Comparison of ENCODE assay signal across 18 cellular contexts in the genomic region with DNA sequence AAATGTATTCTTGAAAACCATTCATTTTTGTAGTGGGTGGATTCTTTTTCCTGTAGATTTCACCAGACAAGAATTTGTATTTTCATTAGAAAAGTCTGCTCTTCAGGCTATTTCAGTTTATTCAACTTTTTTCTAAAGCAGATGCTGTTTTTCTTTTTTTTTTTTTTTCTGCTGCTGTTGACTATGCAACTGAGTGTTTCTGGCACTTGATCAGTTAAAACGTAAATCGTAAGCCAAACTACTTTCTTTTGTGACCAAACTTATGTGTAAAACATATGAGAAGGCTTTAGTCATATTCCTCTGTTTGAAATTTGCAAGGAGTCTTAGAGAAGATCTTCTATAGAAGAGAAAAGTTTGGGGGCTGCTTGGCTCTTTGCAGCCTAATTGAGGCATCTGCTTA.
DNase-seq lines count a peak whose midpoint lies in the region; ATAC-seq and TF ChIP-seq lines count a peak whose summit lies in the region.
"Had no signal": no experiment of that assay in that cellular context is flagged by ENCODE, and none has a peak within 500 bp of the region (broad histone marks: within the 10 kb centered on the region; RNA-seq: fewer than 3 reads in every experiment).

No MANE protein-coding gene starts in this region.

- no peaks in the 10 kb centered on the region for H3K4me1 ChIP-seq in osteoblast (ENCODE audit: insufficient read depth, low read length)
- H3K4me1 ChIP-seq: BE2C, HAP-1 had no signal

- no peak overlapping the region for H3K27ac ChIP-seq in osteoblast (ENCODE audit: low read depth, low read length)
- H3K27ac ChIP-seq: C4-2B, HL-60 had no signal

- no peaks in the 10 kb centered on the region for H3K27me3 ChIP-seq in BJ (ENCODE audit: control insufficient read depth, insufficient read depth, low read length)
- H3K27me3 ChIP-seq in osteoblast (ENCODE audit: insufficient read depth, low read length), result no peaks in the 10 kb centered on the region
- H3K27me3 ChIP-seq: BE2C had no signal

- H3K36me3 ChIP-seq in BJ (ENCODE audit: control insufficient read depth, insufficient read depth, low read length) (no peaks in the 10 kb centered on the region), osteoblast (ENCODE audit: insufficient read depth, low read length) (no peaks in the 10 kb centered on the region)
- H3K36me3 ChIP-seq: BE2C, HAP-1 had no signal

- H3K4me1 Mint-ChIP-seq in chondrocyte (ENCODE audit: low read depth) (peaks cover 40% of the 10 kb centered on the region), osteocyte (ENCODE audit: unreplicated experiment) (peaks cover 21% of the 10 kb centered on the region)
- H3K4me1 Mint-ChIP-seq: CD4-positive, alpha-beta memory T cell had no signal

- no peaks in the 10 kb centered on the region for H3K9me3 ChIP-seq in osteoblast (ENCODE audit: low read depth, low read length)
- H3K9me3 ChIP-seq: BE2C, HAP-1 had no signal

- H3K9me3 Mint-ChIP-seq in chondrocyte (ENCODE audit: low read depth), result peaks cover 2% of the 10 kb centered on the region
- H3K9me3 Mint-ChIP-seq in osteocyte (ENCODE audit: unreplicated experiment), result peaks cover 6% of the 10 kb centered on the region

- H3K4me3 ChIP-seq in BJ (ENCODE audit: low read depth, low read length) (no peak overlapping the region), fibroblast of mammary gland (ENCODE audit: control insufficient read depth, low read depth, low read length) (no peak overlapping the region), osteoblast (ENCODE audit: insufficient read depth, low read length) (no peak overlapping the region)
- H3K4me3 ChIP-seq: HAP-1, K562 had no signal

- POLR2A ChIA-PET in BJ (lab: Charles Lee), result no interaction called here

- TF ChIP-seq CTCF in BJ (IDR thresholded peaks at IDR 0.05; ENCODE audit: insufficient read depth, low read depth, low read length) (no peak), chondrocyte (IDR thresholded peaks at IDR 0.05) (no peak), fibroblast of mammary gland (conservative IDR thresholded peaks at IDR 0.05; ENCODE audit: control insufficient read depth, insufficient read depth, low read depth, low read length) (no peak), osteocyte (IDR thresholded peaks at IDR 0.05) (no peak), osteoblast (IDR thresholded peaks at IDR 0.05; ENCODE audit: extremely low read depth, low read depth, low read length) (no peak)

- DNase-seq in BJ (ENCODE audit: low read depth) (peak; percentile 27), chondrocyte (ENCODE audit: low spot score) (no peak), fibroblast of mammary gland (ENCODE audit: low read depth) (peak; percentile 2), osteocyte (ENCODE audit: extremely low spot score, unreplicated experiment) (no peak), glomerular visceral epithelial cell (ENCODE audit: extremely low spot score) (no peak), superior temporal gyrus (ENCODE audit: extremely low spot score) (no peak), osteoblast (ENCODE audit: insufficient read length, low spot score, missing footprints) (no peak)
- DNase-seq: 8988T; BE2C; CD4-positive, alpha-beta memory T cell; DMS153; DMS79; GDM1 had no signal

- H3K4me2 ChIP-seq in osteoblast (ENCODE audit: insufficient read depth, low read length), result no peak overlapping the region

- H3K27ac Mint-ChIP-seq in chondrocyte (ENCODE audit: unreplicated experiment) (peak overlapping the region; percentile 62), osteocyte (ENCODE audit: unreplicated experiment) (peak overlapping the region; percentile 69)
- H3K27ac Mint-ChIP-seq: CD4-positive, alpha-beta memory T cell had no signal

- H3K79me2 ChIP-seq in osteoblast (ENCODE audit: insufficient read depth, low read length), result no peaks in the 10 kb centered on the region

- no peak overlapping the region for H2AFZ ChIP-seq in osteoblast (ENCODE audit: low read length)

- no peaks in the 10 kb centered on the region for H4K20me1 ChIP-seq in osteoblast (ENCODE audit: insufficient read depth, low read length)

- CTCF ChIA-PET in BJ (lab: Yijun Ruan, JAX), result no interaction called here

- no peak for ATAC-seq in GM21390 (IDR thresholded peaks at IDR 0.05; ENCODE audit: unreplicated experiment)
- ATAC-seq: K562 had no signal

- H3K36me3 Mint-ChIP-seq in chondrocyte (ENCODE audit: low read depth) (peaks cover 10% of the 10 kb centered on the region), osteocyte (ENCODE audit: unreplicated experiment) (peaks cover 13% of the 10 kb centered on the region)
- H3K36me3 Mint-ChIP-seq: CD4-positive, alpha-beta memory T cell had no signal

- H3K4me3 Mint-ChIP-seq in chondrocyte (ENCODE audit: unreplicated experiment) (no peak overlapping the region), osteocyte (ENCODE audit: unreplicated experiment) (no peak overlapping the region)
- H3K4me3 Mint-ChIP-seq: CD4-positive, alpha-beta memory T cell had no signal

- H3K27me3 Mint-ChIP-seq in chondrocyte (ENCODE audit: low read depth), result no peaks in the 10 kb centered on the region
- no peaks in the 10 kb centered on the region for H3K27me3 Mint-ChIP-seq in osteocyte (ENCODE audit: unreplicated experiment)

Comparison
In these comparisons a context has a peak if more than half of its experiments do, and no peak if none do; other contexts are left out.
1. DNase-seq: peak in BJ (single experiment) and fibroblast of mammary gland (single experiment); none in chondrocyte (single experiment), osteocyte (single experiment), glomerular visceral epithelial cell (single experiment), superior temporal gyrus (single experiment) and osteoblast (single experiment).